In genomic region chr1:29235955-29236742, GRCh38 we compare ENCODE assay signal across 8 cellular contexts. TPM values are rescaled to one million over a fixed set of nuclear protein-coding genes. Genes with fewer than 3 reads are reported as not detected.
DNase-seq lines count a peak whose midpoint lies in the region; ATAC-seq, FAIRE-seq and TF ChIP-seq lines count a peak whose summit lies in the region.

Gene PTPRU, plus strand, starts transcription at chr1:29236522. Its CDS starts 123 bp downstream, at chr1:29236645.

- peaks cover 36% of the 10 kb centered on the region for H3F3A ChIP-seq in neural progenitor cell (ENCODE audit: low read depth)

- ATAC-seq in RWPE2 (ENCODE audit: low read depth) (peak; percentile 55), foreskin keratinocyte (peak; percentile 78)

- H3K4me1 Mint-ChIP-seq in neural progenitor cell, result peaks cover 36% of the 10 kb centered on the region

- H3K36me3 Mint-ChIP-seq in neural progenitor cell, result no peaks in the 10 kb centered on the region

- H3K9me3 ChIP-seq in HUES48 (ENCODE audit: control insufficient read depth, insufficient read depth, low read length) (no peaks in the 10 kb centered on the region), RWPE2 (ENCODE audit: severe bottlenecking) (no peaks in the 10 kb centered on the region), neural progenitor cell (ENCODE audit: low read depth) (no peaks in the 10 kb centered on the region), stomach smooth muscle (ENCODE audit: control insufficient read depth in 2 of 2, low read length in 2 of 2) (no peaks in the 10 kb centered on the region)

- TF ChIP-seq CTCF in RWPE2 (IDR thresholded peaks at IDR 0.05; ENCODE audit: poor library complexity, severe bottlenecking), result peak; percentile 89
- TF ChIP-seq CTCF in foreskin keratinocyte (conservative IDR thresholded peaks at IDR 0.05), result peak; percentile 97
- TF ChIP-seq CTCF in neural progenitor cell (IDR thresholded peaks at IDR 0.05), result peak; percentile 65

- peak within 1 kb of the TSS; percentile 80 for H3K4me3 ChIP-seq in HUES48 (ENCODE audit: low read depth, low read length)
- H3K4me3 ChIP-seq in RWPE2 (ENCODE audit: severe bottlenecking), result peak within 1 kb of the TSS; percentile 87
- peak within 1 kb of the TSS; percentile 66 for H3K4me3 ChIP-seq in neural progenitor cell
- H3K4me3 ChIP-seq in stomach smooth muscle (ENCODE audit: low read length in 2 of 2), result peak within 1 kb of the TSS; percentile 61 to 91

- H3K36me3 ChIP-seq in HUES48 (ENCODE audit: control insufficient read depth, insufficient read depth, low read length), result no peaks in the 10 kb centered on the region
- no peaks in the 10 kb centered on the region for H3K36me3 ChIP-seq in RWPE2 (ENCODE audit: low read depth)
- no peaks in the 10 kb centered on the region for H3K36me3 ChIP-seq in neural progenitor cell
- no peaks in the 10 kb centered on the region for H3K36me3 ChIP-seq in stomach smooth muscle (ENCODE audit: control insufficient read depth in 2 of 2, insufficient read depth in 2 of 2, low read length in 2 of 2)

- H3K27me3 ChIP-seq in HUES48 (ENCODE audit: control insufficient read depth, insufficient read depth, low read length), result peaks cover 40% of the 10 kb centered on the region
- H3K27me3 ChIP-seq in RWPE2 (ENCODE audit: insufficient read depth, poor library complexity, severe bottlenecking), result no peaks in the 10 kb centered on the region
- H3K27me3 ChIP-seq in foreskin keratinocyte, result peaks cover 3% of the 10 kb centered on the region
- H3K27me3 ChIP-seq in neural progenitor cell, result peaks cover 83% of the 10 kb centered on the region
- peaks cover 0 to 2% of the 10 kb centered on the region in 2 donors for H3K27me3 ChIP-seq in stomach smooth muscle (ENCODE audit: control insufficient read depth in 1 of 2, insufficient read depth in 2 of 2, low read length in 2 of 2)

- peak within 1 kb of the TSS; percentile 95 for H3K4me2 ChIP-seq in neural progenitor cell

- peak within 1 kb of the TSS; percentile 95 for H3K4me3 Mint-ChIP-seq in neural progenitor cell

- FAIRE-seq in GM19239 (lab: Jason Lieb, UNC), result no peak

- peaks cover 12% of the 10 kb centered on the region for H4K20me1 ChIP-seq in neural progenitor cell (ENCODE audit: low read depth)

- H3K27me3 Mint-ChIP-seq in neural progenitor cell (ENCODE audit: insufficient read depth, low read depth), result peaks cover 49% of the 10 kb centered on the region

- peaks cover 4% of the 10 kb centered on the region for H3K79me2 ChIP-seq in neural progenitor cell (ENCODE audit: low read depth)

- H3K27ac ChIP-seq in HUES48 (ENCODE audit: low read depth, low read length) (no peak within 1 kb of the TSS), RWPE2 (ENCODE audit: poor library complexity, severe bottlenecking) (peak within 1 kb of the TSS; percentile 76), foreskin keratinocyte (no peak within 1 kb of the TSS), neural progenitor cell (no peak within 1 kb of the TSS), stomach smooth muscle (ENCODE audit: low read length) (no peak within 1 kb of the TSS)

- peak within 1 kb of the TSS; percentile 16 for H3K27ac Mint-ChIP-seq in neural progenitor cell

- H3K9ac ChIP-seq in HUES48 (ENCODE audit: low read depth, low read length) (peak within 1 kb of the TSS; percentile 46; the same call in 1 of the 2 replicates), neural progenitor cell (no peak within 1 kb of the TSS), stomach smooth muscle (ENCODE audit: low read length in 2 of 2) (peak within 1 kb of the TSS; percentile 12 to 71)

- peak within 1 kb of the TSS; percentile 53 for H2AFZ ChIP-seq in neural progenitor cell (replicated peaks)

- DNase-seq in Ammon's horn (ENCODE audit: low spot score) (peak; percentile 77), GM19239 (ENCODE audit: insufficient read length, low spot score) (peak; percentile 97), RWPE2 (ENCODE audit: low spot score) (no peak), foreskin keratinocyte (peak in 1 of 2 donors; percentile 22), neural progenitor cell (ENCODE audit: low spot score) (peak; percentile 93)
- DNase-seq in activated effector memory CD4-positive, alpha-beta T cell treated with anti-CD3 and anti-CD28 coated beads, Interleukin-2, amount 50 U/mL, for 16 hours, result peak; percentile 93

- H3K9me3 Mint-ChIP-seq in neural progenitor cell, result peaks cover 5% of the 10 kb centered on the region

- H3K4me1 ChIP-seq in HUES48 (ENCODE audit: control insufficient read depth, insufficient read depth, low read length) (peaks cover 24% of the 10 kb centered on the region), RWPE2 (ENCODE audit: insufficient read depth, poor library complexity, severe bottlenecking) (peaks cover 15% of the 10 kb centered on the region), foreskin keratinocyte (no peaks in the 10 kb centered on the region), neural progenitor cell (peaks cover 29% of the 10 kb centered on the region), stomach smooth muscle (ENCODE audit: control insufficient read depth, insufficient read depth, low read length) (peaks cover 27% of the 10 kb centered on the region)

RNA-seq across cellular contexts. Expression of gene PTPRU, which starts in this region (rescaled TPM):
- total RNA-seq in foreskin keratinocyte (16.1 and 17.5 TPM in 2 replicates), neural progenitor cell (ENCODE audit: low replicate concordance) (29.5 and 68.9 TPM in 2 replicates)
- polyA plus RNA-seq in foreskin keratinocyte, result 8.6 and 9.4 TPM in 2 replicates
